ENCODE assay signal across 20 cellular contexts in the genomic region with DNA sequence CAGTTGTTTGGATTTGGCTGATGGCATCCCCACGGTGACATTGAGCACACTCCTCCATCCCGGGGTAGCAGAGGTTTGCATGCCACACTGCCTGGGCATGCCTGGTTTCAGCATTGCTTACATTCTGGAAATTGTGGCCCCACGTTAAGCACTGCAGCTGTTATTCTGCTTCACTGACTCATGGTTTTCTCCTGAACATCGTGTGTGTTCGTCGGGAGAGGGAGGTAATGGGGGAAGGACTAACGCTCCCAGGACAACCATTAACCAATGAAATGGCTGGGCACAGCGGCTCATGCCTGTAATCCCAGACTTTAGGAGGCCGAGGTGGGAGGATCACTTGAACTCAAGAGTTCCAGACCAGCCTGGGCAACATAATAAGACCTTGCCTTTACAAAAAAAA. TPM values are rescaled to one million over a fixed set of nuclear protein-coding genes. Genes with fewer than 3 reads are reported as not detected.
DNase-seq lines count a peak whose midpoint lies in the region; ATAC-seq lines count a peak whose summit lies in the region.
"Had no signal": no experiment of that assay in that cellular context is flagged by ENCODE, and none has a peak within 500 bp of the region (broad histone marks: within the 10 kb centered on the region; RNA-seq: fewer than 3 reads in every experiment).

No MANE protein-coding gene starts in this region.

- H3K9me3 Mint-ChIP-seq in central memory CD8-positive, alpha-beta T cell, result no peaks in the 10 kb centered on the region
- H3K9me3 Mint-ChIP-seq: activated naive CD4-positive, alpha-beta T cell treated with anti-CD3 and anti-CD28 coated beads, Interleukin-2, amount 10 ng/mL, durations not matched to agents 7 days and 5 days; nephron progenitor cell had no signal

- no peaks in the 10 kb centered on the region for H3K27me3 Mint-ChIP-seq in central memory CD8-positive, alpha-beta T cell

- no peak overlapping the region for H3K4me3 Mint-ChIP-seq in central memory CD8-positive, alpha-beta T cell
- H3K4me3 Mint-ChIP-seq: activated naive CD4-positive, alpha-beta T cell treated with anti-CD3 and anti-CD28 coated beads, Interleukin-2, amount 10 ng/mL, durations not matched to agents 7 days and 5 days; nephron progenitor cell had no signal

- peak; percentile 82 for DNase-seq in Caki2 (ENCODE audit: low read depth)
- DNase-seq in NCI-H2171 treated with DMSO at 0.1 percent for 48 hours (lab: John Stamatoyannopoulos, UW), result peak; percentile 90
- DNase-seq in central memory CD8-positive, alpha-beta T cell (ENCODE audit: low spot score in 2 of 2), result no peak
- DNase-seq in myocyte (ENCODE audit: low read depth), result peak; percentile 99
- no peak for DNase-seq in mesenteric fat pad (ENCODE audit: low spot score)
- no peak for DNase-seq in NOMO-1 (lab: John Stamatoyannopoulos, UW; ENCODE audit: unreplicated experiment in 2 of 2)
- no peak for DNase-seq in T-helper 1 cell
- DNase-seq in GM19240 (ENCODE audit: insufficient read length, low spot score), result no peak
- DNase-seq: activated naive CD4-positive, alpha-beta T cell treated with anti-CD3 and anti-CD28 coated beads, Interleukin-2, amount 10 ng/mL, durations not matched to agents 7 days and 5 days; C1 segment of cervical spinal cord; hypothalamus; lower lobe of right lung; NCI-H1436; NCI-H446 treated with DMSO at 0.1 percent for 48 hours; nephron progenitor cell; PC-3; stimulated activated CD4-positive, alpha-beta T cell treated with anti-CD3 and anti-CD28 coated beads, Interleukin-2, amount 100 ng/mL, for 48 hours; thyroid gland had no signal

- peak overlapping the region; percentile 88 for H3K27ac Mint-ChIP-seq in central memory CD8-positive, alpha-beta T cell (ENCODE audit: low read depth)
- H3K27ac Mint-ChIP-seq: activated naive CD4-positive, alpha-beta T cell treated with anti-CD3 and anti-CD28 coated beads, Interleukin-2, amount 10 ng/mL, durations not matched to agents 7 days and 5 days; nephron progenitor cell had no signal

- ATAC-seq in central memory CD8-positive, alpha-beta T cell (replicated peaks; ENCODE audit: extremely low read depth, poor library complexity, severe bottlenecking), result no peak
- ATAC-seq: activated CD4-positive, CD25-positive, alpha-beta regulatory T cell treated with anti-CD3 and anti-CD28 coated beads, Interleukin-2, amount 50 U/mL, for 24 hours; GM12878; lower lobe of right lung; PC-3 had no signal

- H3K4me1 Mint-ChIP-seq in central memory CD8-positive, alpha-beta T cell, result peaks cover 31% of the 10 kb centered on the region

- peaks cover 6% of the 10 kb centered on the region for H3K36me3 Mint-ChIP-seq in central memory CD8-positive, alpha-beta T cell (ENCODE audit: insufficient read depth)
- H3K36me3 Mint-ChIP-seq: activated naive CD4-positive, alpha-beta T cell treated with anti-CD3 and anti-CD28 coated beads, Interleukin-2, amount 10 ng/mL, durations not matched to agents 7 days and 5 days had no signal

- in situ Hi-C loops in Caki2 (cut with HindIII; ENCODE audit: low pct_unique_long_range_greater_than_20kb, low sequenced_read_pairs), result no loop called here

RNA-seq across cellular contexts. Expression of gene YWHAQ, which starts 28.2 kb away (rescaled TPM):
- total RNA-seq in Caki2 (2014; rRNA removed; shearing (Covaris generic); ENCODE audit: low replicate concordance), result 496 and 587 TPM in 2 replicates
- total RNA-seq in myocyte (194 and 222 TPM in 2 replicates), mesenteric fat pad (183 TPM)
- polyA plus RNA-seq in myocyte (2012), result 199 TPM

Comparison
In these comparisons a context has a peak if more than half of its experiments do, and no peak if none do; other contexts are left out.
1. DNase-seq: peak in Caki2 (single experiment), NCI-H2171 treated with DMSO at 0.1 percent for 48 hours (single experiment) and myocyte (single experiment); none in central memory CD8-positive, alpha-beta T cell (0 of 2), mesenteric fat pad (single experiment), NOMO-1 (0 of 2), T-helper 1 cell (0 of 5) and GM19240 (single experiment).